In genomic region chr5:127517110-127517479, GRCh38 we compare ENCODE assay signal across 8 cellular contexts. TPM values are rescaled to one million over a fixed set of nuclear protein-coding genes. Genes with fewer than 3 reads are reported as not detected.
DNase-seq lines count a peak whose midpoint lies in the region; ATAC-seq and TF ChIP-seq lines count a peak whose summit lies in the region.

No MANE protein-coding gene starts in this region.

- TF ChIP-seq POLR2A in esophagus squamous epithelium (IDR thresholded peaks at IDR 0.05) = no peak

- CTCF ChIA-PET in activated naive CD4-positive, alpha-beta T cell treated with anti-CD3 and anti-CD28 coated beads, Interleukin-2, amount 10 ng/mL, durations not matched to agents 7 days and 5 days (lab: Charles Lee) = no interaction called here

- H3K36me3 ChIP-seq in RWPE2 (ENCODE audit: low read depth) = peaks cover 38% of the 10 kb centered on the region
- peaks cover 0 to 16% (median 0%) of the 10 kb centered on the region in 3 donors for H3K36me3 ChIP-seq in esophagus squamous epithelium
- H3K36me3 ChIP-seq in parathyroid adenoma (ENCODE audit: control insufficient read depth, insufficient read depth, low read length) = no peaks in the 10 kb centered on the region

- H3K27me3 Mint-ChIP-seq in activated naive CD4-positive, alpha-beta T cell treated with anti-CD3 and anti-CD28 coated beads, Interleukin-2, amount 10 ng/mL, durations not matched to agents 7 days and 5 days = peaks cover 8% of the 10 kb centered on the region

- peaks cover 28% of the 10 kb centered on the region for H3K79me2 ChIP-seq in parathyroid adenoma

- H3K4me1 ChIP-seq in RWPE2 (ENCODE audit: insufficient read depth, poor library complexity, severe bottlenecking) = peaks cover 8% of the 10 kb centered on the region
- peaks cover 6 to 22% (median 7%) of the 10 kb centered on the region in 3 donors for H3K4me1 ChIP-seq in esophagus squamous epithelium
- H3K4me1 ChIP-seq in parathyroid adenoma = peaks cover 16% of the 10 kb centered on the region

- DNase-seq in activated naive CD4-positive, alpha-beta T cell treated with anti-CD3 and anti-CD28 coated beads, Interleukin-2, amount 10 ng/mL, durations not matched to agents 7 days and 5 days = no peak
- no peak for DNase-seq in activated naive CD4-positive, alpha-beta T cell treated with Interleukin-2 at 50 U/mL for 16 hours
- no peak for DNase-seq in RWPE2 (ENCODE audit: low spot score)
- no peak for DNase-seq in esophagus squamous epithelium (lab: John Stamatoyannopoulos, UW)
- DNase-seq in dermis blood vessel endothelial cell = no peak
- no peak for DNase-seq in activated gamma-delta T cell treated with Interleukin-2 at 50 U/mL for 16 hours

- H3K27ac Mint-ChIP-seq in activated naive CD4-positive, alpha-beta T cell treated with anti-CD3 and anti-CD28 coated beads, Interleukin-2, amount 10 ng/mL, durations not matched to agents 7 days and 5 days = peak overlapping the region; percentile 79

- H3K9me3 Mint-ChIP-seq in activated naive CD4-positive, alpha-beta T cell treated with anti-CD3 and anti-CD28 coated beads, Interleukin-2, amount 10 ng/mL, durations not matched to agents 7 days and 5 days = peaks cover 15% of the 10 kb centered on the region

- H3K27me3 ChIP-seq in RWPE2 (ENCODE audit: insufficient read depth, poor library complexity, severe bottlenecking) (no peaks in the 10 kb centered on the region), esophagus squamous epithelium (no peaks in the 10 kb centered on the region), parathyroid adenoma (ENCODE audit: control insufficient read depth, insufficient read depth, low read length) (no peaks in the 10 kb centered on the region)

- TF ChIP-seq CTCF in RWPE2 (IDR thresholded peaks at IDR 0.05; ENCODE audit: poor library complexity, severe bottlenecking) (no peak), esophagus squamous epithelium (IDR thresholded peaks at IDR 0.05) (no peak), parathyroid adenoma (IDR thresholded peaks at IDR 0.05) (no peak)

- no peak overlapping the region for H3K9ac ChIP-seq in parathyroid adenoma

- H3K9me3 ChIP-seq in RWPE2 (ENCODE audit: severe bottlenecking) (peaks cover 3% of the 10 kb centered on the region), esophagus squamous epithelium (peaks cover 0 to 13% (median 9%) of the 10 kb centered on the region in 3 donors), parathyroid adenoma (ENCODE audit: control insufficient read depth, low read length) (no peaks in the 10 kb centered on the region)

- peak overlapping the region; percentile 62 for H3K27ac ChIP-seq in RWPE2 (ENCODE audit: poor library complexity, severe bottlenecking)
- peak overlapping the region in 3 of 4 donors; percentile 77 to 90 (median 87) for H3K27ac ChIP-seq in esophagus squamous epithelium
- H3K27ac ChIP-seq in parathyroid adenoma = peak overlapping the region; percentile 64

- H3K4me3 Mint-ChIP-seq in activated naive CD4-positive, alpha-beta T cell treated with anti-CD3 and anti-CD28 coated beads, Interleukin-2, amount 10 ng/mL, durations not matched to agents 7 days and 5 days = peak overlapping the region; percentile 77

- intact Hi-C loops in esophagus squamous epithelium (cut with DNase I) = no loop called here

- ATAC-seq in HG02981 (IDR thresholded peaks at IDR 0.05; ENCODE audit: unreplicated experiment) = peak; percentile 23
- ATAC-seq in RWPE2 (ENCODE audit: low read depth) = peak; percentile 7

- WGBS in esophagus squamous epithelium, 2 donors = 14 to 24% methylated on average over 6 to 7 of the region's 9 CpGs

- H3K4me3 ChIP-seq in RWPE2 (ENCODE audit: severe bottlenecking) (peak overlapping the region; percentile 98), esophagus squamous epithelium (peak overlapping the region; percentile 76 to 100 (median 92)), parathyroid adenoma (ENCODE audit: low read depth, low read length) (peak overlapping the region; percentile 49)

- H2AFZ ChIP-seq in parathyroid adenoma = peak overlapping the region; percentile 85

- H3K4me2 ChIP-seq in parathyroid adenoma (ENCODE audit: low read length) = peak overlapping the region; percentile 57

- H3K36me3 Mint-ChIP-seq in activated naive CD4-positive, alpha-beta T cell treated with anti-CD3 and anti-CD28 coated beads, Interleukin-2, amount 10 ng/mL, durations not matched to agents 7 days and 5 days = peaks cover 27% of the 10 kb centered on the region

- peaks cover 23% of the 10 kb centered on the region for H3K4me1 Mint-ChIP-seq in activated naive CD4-positive, alpha-beta T cell treated with anti-CD3 and anti-CD28 coated beads, Interleukin-2, amount 10 ng/mL, durations not matched to agents 7 days and 5 days

RNA-seq across cellular contexts. Expression of gene PRRC1, which starts 0.3 kb away (rescaled TPM):
- 10 to 100 TPM; 22.8 to 43.7 (median 34.0) TPM for total RNA-seq in esophagus squamous epithelium
- 40.8 and 50.5 TPM in 2 replicates for total RNA-seq in dermis blood vessel endothelial cell
